Comparison of ENCODE assay signal across 8 cellular contexts in the genomic region with DNA sequence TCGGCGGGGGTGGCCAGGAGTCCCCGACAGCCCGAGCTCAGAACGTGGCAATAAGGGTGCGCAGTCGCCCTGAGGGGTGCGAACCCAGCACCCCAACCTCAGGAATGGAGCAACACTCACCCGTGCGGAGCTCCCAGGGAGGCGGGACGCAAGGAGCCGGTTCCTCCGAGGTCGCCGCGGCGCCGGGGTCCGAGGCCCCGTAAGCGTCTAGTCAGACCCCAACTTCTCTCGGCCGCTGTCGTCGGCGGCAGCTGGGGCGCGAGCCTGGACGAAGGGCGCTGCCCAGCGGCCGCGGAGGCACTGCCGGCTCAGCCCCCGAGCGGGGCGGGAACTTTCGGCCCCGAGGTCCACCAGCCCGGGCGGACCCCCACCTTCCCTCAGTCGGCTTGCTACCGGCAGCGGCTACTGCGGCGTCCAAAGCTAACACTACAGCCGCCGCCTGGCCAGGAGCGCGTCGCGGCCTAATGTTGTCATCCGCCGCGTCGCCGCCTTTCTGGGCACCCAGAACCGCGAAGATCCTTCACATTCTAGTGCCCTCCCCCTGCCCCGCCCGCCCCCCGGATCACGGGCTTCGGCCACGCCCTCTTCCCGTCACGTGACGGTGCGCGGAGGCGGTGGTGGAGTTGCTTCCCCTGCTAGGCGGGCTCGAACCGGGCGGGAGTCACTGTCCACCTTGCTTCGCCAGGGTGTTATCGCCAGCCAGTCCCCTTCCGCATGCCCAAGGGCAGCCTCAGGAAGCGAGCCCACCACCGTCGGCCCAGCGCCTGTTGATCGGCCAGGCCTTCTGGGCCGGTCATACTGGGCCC. TPM values are rescaled to one million over a fixed set of nuclear protein-coding genes. Genes with fewer than 3 reads are reported as not detected.
A peak's percentile ranks its signal among the peaks of the same experiment; 100 is the strongest.
DNase-seq lines count a peak whose midpoint lies in the region; ATAC-seq and TF ChIP-seq lines count a peak whose summit lies in the region.

A gene with protein sequence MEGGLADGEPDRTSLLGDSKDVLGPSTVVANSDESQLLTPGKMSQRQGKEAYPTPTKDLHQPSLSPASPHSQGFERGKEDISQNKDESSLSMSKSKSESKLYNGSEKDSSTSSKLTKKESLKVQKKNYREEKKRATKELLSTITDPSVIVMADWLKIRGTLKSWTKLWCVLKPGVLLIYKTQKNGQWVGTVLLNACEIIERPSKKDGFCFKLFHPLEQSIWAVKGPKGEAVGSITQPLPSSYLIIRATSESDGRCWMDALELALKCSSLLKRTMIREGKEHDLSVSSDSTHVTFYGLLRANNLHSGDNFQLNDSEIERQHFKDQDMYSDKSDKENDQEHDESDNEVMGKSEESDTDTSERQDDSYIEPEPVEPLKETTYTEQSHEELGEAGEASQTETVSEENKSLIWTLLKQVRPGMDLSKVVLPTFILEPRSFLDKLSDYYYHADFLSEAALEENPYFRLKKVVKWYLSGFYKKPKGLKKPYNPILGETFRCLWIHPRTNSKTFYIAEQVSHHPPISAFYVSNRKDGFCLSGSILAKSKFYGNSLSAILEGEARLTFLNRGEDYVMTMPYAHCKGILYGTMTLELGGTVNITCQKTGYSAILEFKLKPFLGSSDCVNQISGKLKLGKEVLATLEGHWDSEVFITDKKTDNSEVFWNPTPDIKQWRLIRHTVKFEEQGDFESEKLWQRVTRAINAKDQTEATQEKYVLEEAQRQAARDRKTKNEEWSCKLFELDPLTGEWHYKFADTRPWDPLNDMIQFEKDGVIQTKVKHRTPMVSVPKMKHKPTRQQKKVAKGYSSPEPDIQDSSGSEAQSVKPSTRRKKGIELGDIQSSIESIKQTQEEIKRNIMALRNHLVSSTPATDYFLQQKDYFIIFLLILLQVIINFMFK (minus strand): TSS at position 495 of the 806 bp plus-strand sequence. CDS start 72,220 bp downstream, outside the sequence.

- intact Hi-C loops in activated naive CD4-positive, alpha-beta T cell treated with anti-CD3 and anti-CD28 coated beads for 36 hours (cut with micrococcal nuclease) = loop anchor here (1.0 to 10.0 kb wide), 11 partner anchors 41 to 1225 kb away; partner anchors contain the start of genes BBS10, CAPS2, GLIPR1L1 and GLIPR1L2

- H3K9me3 ChIP-seq in gastroesophageal sphincter = no peaks in the 10 kb centered on the region

- in situ Hi-C loops in SK-MEL-5 (cut with HindIII; ENCODE audit: low pct_unique_long_range_greater_than_20kb, low sequenced_read_pairs) = no loop called here

- H3K4me3 ChIP-seq in GM06990 (replicated peaks; ENCODE audit: low read depth, low read length) = peak within 1 kb of the TSS; percentile 81
- H3K4me3 ChIP-seq in HFF-Myc (replicated peaks; ENCODE audit: low read depth, low read length) = peak within 1 kb of the TSS; percentile 95
- peak within 1 kb of the TSS; percentile 78 to 90 for H3K4me3 ChIP-seq in gastroesophageal sphincter

- ATAC-seq in gastroesophageal sphincter = peak; percentile 94

- H3K27me3 ChIP-seq in GM06990 (replicated peaks; ENCODE audit: control insufficient read depth, insufficient read depth, low read length) (no peaks in the 10 kb centered on the region), gastroesophageal sphincter (no peaks in the 10 kb centered on the region)

- DNase-seq in GM06990 (ENCODE audit: extremely low read depth, insufficient read length) = peak; percentile 95
- DNase-seq in HFF-Myc (ENCODE audit: extremely low read depth, low read depth) = peak; percentile 58
- peak; percentile 88 for DNase-seq in MV-4-11 (lab: John Stamatoyannopoulos, UW)
- peak; percentile 96 for DNase-seq in SK-MEL-5 (ENCODE audit: low read depth, low spot score)
- DNase-seq in activated naive CD4-positive, alpha-beta T cell treated with anti-CD3 and anti-CD28 coated beads for 36 hours = peak; percentile 96
- peak; percentile 50 for DNase-seq in non-pigmented ciliary epithelial cell (ENCODE audit: low read depth)
- peak; percentile 90 for DNase-seq in superior temporal gyrus (ENCODE audit: extremely low spot score)

- H3K36me3 Mint-ChIP-seq in activated naive CD4-positive, alpha-beta T cell treated with anti-CD3 and anti-CD28 coated beads for 36 hours (ENCODE audit: low read depth) = no peaks in the 10 kb centered on the region

- TF ChIP-seq EP300 in gastroesophageal sphincter (IDR thresholded peaks at IDR 0.05) = no peak

- H3K4me1 ChIP-seq in gastroesophageal sphincter = peaks cover 4 to 46% (median 5%) of the 10 kb centered on the region in 3 donors

- WGBS in gastroesophageal sphincter (ENCODE audit: low coverage in 1 of 2), 2 donors = 0% methylated on average over 2 of the region's 85 CpGs; no CpG with 5 or more reads in 1 of the 2 donors

- peak within 1 kb of the TSS; percentile 92 for H3K4me3 Mint-ChIP-seq in activated naive CD4-positive, alpha-beta T cell treated with anti-CD3 and anti-CD28 coated beads for 36 hours

- no peaks in the 10 kb centered on the region for H3K9me3 Mint-ChIP-seq in activated naive CD4-positive, alpha-beta T cell treated with anti-CD3 and anti-CD28 coated beads for 36 hours

- CTCF ChIA-PET in activated naive CD4-positive, alpha-beta T cell treated with anti-CD3 and anti-CD28 coated beads for 36 hours (lab: Charles Lee) = interaction anchor here (0.6 kb wide), 1 partner anchor 404 kb away, joined by 3 read pairs; no protein-coding TSS in a partner anchor

- peaks cover 34% of the 10 kb centered on the region for H3K4me1 Mint-ChIP-seq in activated naive CD4-positive, alpha-beta T cell treated with anti-CD3 and anti-CD28 coated beads for 36 hours (ENCODE audit: low read depth)

- H3K27ac ChIP-seq in gastroesophageal sphincter = peak within 1 kb of the TSS; percentile 81 to 93 (median 90)

- H3K36me3 ChIP-seq in GM06990 (ENCODE audit: control insufficient read depth, insufficient read depth, low read length) (no peaks in the 10 kb centered on the region), gastroesophageal sphincter (no peaks in the 10 kb centered on the region)

- H3K27ac Mint-ChIP-seq in activated naive CD4-positive, alpha-beta T cell treated with anti-CD3 and anti-CD28 coated beads for 36 hours = peak within 1 kb of the TSS; percentile 96

- TF ChIP-seq POLR2A in gastroesophageal sphincter (IDR thresholded peaks at IDR 0.05) = peak; percentile 74 to 78

- no peaks in the 10 kb centered on the region for H3K27me3 Mint-ChIP-seq in activated naive CD4-positive, alpha-beta T cell treated with anti-CD3 and anti-CD28 coated beads for 36 hours (ENCODE audit: low read depth)

- TF ChIP-seq CTCF in GM06990 (IDR thresholded peaks at IDR 0.05; ENCODE audit: insufficient read depth, low read length, poor library complexity, severe bottlenecking) = peak; percentile 8
- TF ChIP-seq CTCF in HFF-Myc (IDR thresholded peaks at IDR 0.05; ENCODE audit: low read depth, low read length, missing control alignments) = no peak
- peak in 3 of 4 experiments; percentile 21 to 53 (median 24) for TF ChIP-seq CTCF in gastroesophageal sphincter (IDR thresholded peaks at IDR 0.05)

RNA-seq across cellular contexts. Expression of the gene that starts here (rescaled TPM):
- 46.3 and 54.2 TPM in 2 replicates for total RNA-seq in SK-MEL-5 (2014; rRNA removed; shearing (Covaris generic))
- 37.6 and 61.1 TPM in 2 replicates for polyA plus RNA-seq in SK-MEL-5 (2015; cell fraction: cytosol; rRNA removed)
- 36.6 and 46.8 TPM in 2 replicates for polyA plus RNA-seq in SK-MEL-5 (2015; cell fraction: nucleus; rRNA removed)
- total RNA-seq in activated naive CD4-positive, alpha-beta T cell treated with anti-CD3 and anti-CD28 coated beads for 36 hours = 10 to 100 TPM; 56.8 to 63.7 TPM
- total RNA-seq in gastroesophageal sphincter = 10 to 100 TPM; 65.8 to 73.5 (median 66.7) TPM

Comparison
In these comparisons a context has a peak if more than half of its experiments do, and no peak if none do; other contexts are left out.
1. Peak in every context shown above with its lines: DNase-seq, ATAC-seq, H3K4me3 ChIP-seq and H3K27ac ChIP-seq.